In the genomic region with DNA sequence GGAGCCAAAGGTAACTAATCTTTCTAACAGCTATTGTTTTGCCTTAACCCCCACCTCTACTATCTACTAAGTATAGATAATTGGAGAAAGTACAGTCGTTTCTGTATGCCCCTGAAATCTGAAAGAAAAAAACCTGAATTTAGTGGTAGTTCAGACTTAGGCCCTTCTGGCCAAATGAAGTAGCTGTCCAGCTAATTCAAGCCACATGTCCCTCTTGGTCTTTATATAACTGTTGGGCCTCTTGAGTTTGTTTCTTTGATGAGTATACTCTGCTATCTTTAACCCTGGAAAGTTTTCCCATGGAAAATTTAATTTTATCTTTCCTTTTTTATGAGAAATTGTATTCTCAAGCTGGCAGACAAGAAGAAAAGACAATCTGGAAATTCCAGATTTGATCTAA, we compare ENCODE assay signal across 21 cellular contexts.
"Had no signal": no experiment of that assay in that cellular context is flagged by ENCODE, and none has a peak within 500 bp of the region (broad histone marks: within the 10 kb centered on the region; RNA-seq: fewer than 3 reads in every experiment).

No MANE protein-coding gene starts in this region.

- H3K36me3 ChIP-seq: neural progenitor cell, right lobe of liver, tibial nerve, upper lobe of left lung had no signal

- H3K4me2 ChIP-seq: neural progenitor cell had no signal

- DNase-seq: dorsolateral prefrontal cortex; effector CD4-positive, alpha-beta T cell; heart left ventricle; hypothalamus; immature natural killer cell; mesenchymal stem cell; mucosa of descending colon; naive thymus-derived CD4-positive, alpha-beta T cell; right lobe of liver; small intestine; stimulated activated CD4-positive, alpha-beta T cell treated with anti-CD3 and anti-CD28 coated beads, Interleukin-15, amount 100 ng/mL, for 24 hours; stimulated activated CD4-positive, alpha-beta T cell treated with anti-CD3 and anti-CD28 coated beads, Interleukin-2, amount 100 ng/mL, for 48 hours; stimulated activated naive B cell treated with anti-CD40 and anti-IgM and Interleukin-4, amounts not matched to agents 10 μg/mL and 1 μg/mL and 100 μg/mL, for 72 hours had no signal

- H2AFZ ChIP-seq: neural progenitor cell, parathyroid adenoma had no signal

- ATAC-seq: esophagus mucosa; gastroesophageal sphincter; heart left ventricle; mucosa of descending colon; naive thymus-derived CD4-positive, alpha-beta T cell; right lobe of liver; stimulated activated naive B cell treated with anti-CD40 and anti-IgM and Interleukin-4, amounts not matched to agents 10 μg/mL and 1 μg/mL and 100 μg/mL, for 72 hours had no signal

- H3K9ac ChIP-seq: neural progenitor cell, parathyroid adenoma had no signal

- H3K27me3 ChIP-seq: dorsolateral prefrontal cortex, gastroesophageal sphincter, heart left ventricle, neural progenitor cell, right lobe of liver, tibial nerve, upper lobe of left lung had no signal

- H3K4me3 ChIP-seq: dorsolateral prefrontal cortex, gastroesophageal sphincter, heart left ventricle, mucosa of descending colon, neural progenitor cell, right lobe of liver, thoracic aorta, tibial nerve, upper lobe of left lung had no signal

- H3K9me3 ChIP-seq: mucosa of descending colon, right lobe of liver, thoracic aorta, upper lobe of left lung had no signal

- H3K79me2 ChIP-seq: parathyroid adenoma had no signal

- H3K27ac ChIP-seq: dorsolateral prefrontal cortex, epithelial cell of prostate, gastroesophageal sphincter, neural progenitor cell, parathyroid adenoma, right lobe of liver, thoracic aorta, tibial nerve, upper lobe of left lung had no signal

- H3K4me1 ChIP-seq: gastroesophageal sphincter, neural progenitor cell, parathyroid adenoma, right lobe of liver, tibial nerve, upper lobe of left lung had no signal
